ENCODE assay signal across 13 cellular contexts in the genomic region with DNA sequence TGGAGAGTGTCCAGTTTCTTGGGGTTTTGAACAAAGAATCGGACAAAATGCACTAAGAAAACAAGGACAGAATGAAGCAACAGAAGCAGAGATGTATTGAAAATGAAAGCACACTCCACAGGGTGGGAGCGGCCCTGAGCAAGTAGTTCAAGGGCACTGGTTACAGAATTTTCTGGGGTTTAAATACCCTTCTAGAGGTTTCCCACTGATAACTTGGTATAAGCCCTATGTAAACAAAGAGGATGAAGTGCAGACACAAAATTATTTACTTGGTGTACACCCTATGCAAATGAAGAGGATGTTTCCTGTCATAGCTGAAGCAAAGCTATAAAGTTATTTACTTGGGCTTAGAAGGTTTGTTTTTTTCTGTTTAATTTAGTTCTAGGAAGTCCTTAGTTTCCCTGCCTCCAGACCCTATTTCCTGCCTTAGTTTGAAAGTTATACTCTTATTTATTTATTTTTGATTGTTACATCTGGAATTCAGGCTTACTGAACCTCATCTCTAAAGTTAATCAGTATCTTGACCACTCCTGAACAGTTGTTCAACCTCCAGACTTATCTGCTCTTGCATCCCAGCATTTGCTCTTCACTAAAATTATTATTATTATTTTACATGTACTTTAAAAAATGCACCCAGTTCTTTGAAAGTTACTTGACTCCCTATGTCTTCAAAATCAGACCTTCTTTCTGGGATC.
DNase-seq lines count a peak whose midpoint lies in the region; ATAC-seq, FAIRE-seq and TF ChIP-seq lines count a peak whose summit lies in the region.
"Had no signal": no experiment of that assay in that cellular context is flagged by ENCODE, and none has a peak within 500 bp of the region (broad histone marks: within the 10 kb centered on the region; RNA-seq: fewer than 3 reads in every experiment).

No MANE protein-coding gene starts in this region.

- H2AFZ ChIP-seq in ACC112 (ENCODE audit: low read length, unreplicated experiment): peak overlapping the region; percentile 93

- H3K27ac Mint-ChIP-seq in T-cell: peak overlapping the region; percentile 78 to 90

- H3K36me3 Mint-ChIP-seq in T-cell: no peaks in the 10 kb centered on the region

- H3K27me3 Mint-ChIP-seq in T-cell: no peaks in the 10 kb centered on the region

- peak overlapping the region; percentile 24 to 71 (median 49) for H3K4me3 Mint-ChIP-seq in T-cell

- no peaks in the 10 kb centered on the region for H3K79me2 ChIP-seq in ACC112 (ENCODE audit: control insufficient read depth, insufficient read depth, low read length, unreplicated experiment)

- POLR2A ChIA-PET in T-cell (lab: Charles Lee): interaction anchor here in 1 of 2 donors (0.5 kb wide), 1 partner anchor 134 kb away, joined by 3 read pairs; no protein-coding TSS in a partner anchor

- peak overlapping the region; percentile 79 for H3K27ac ChIP-seq in ACC112 (ENCODE audit: low read depth, low read length)
- H3K27ac ChIP-seq: ovary, upper lobe of right lung had no signal

- H3K4me1 Mint-ChIP-seq in T-cell: peaks cover 11 to 18% (median 17%) of the 10 kb centered on the region in 3 donors

- CTCF ChIA-PET in T-cell (lab: Charles Lee): interaction anchor here in 1 of 2 donors (0.9 kb wide), 1 partner anchor 224 kb away, joined by 3 read pairs; no protein-coding TSS in a partner anchor

- H3K9me3 Mint-ChIP-seq in T-cell: peaks cover 0 to 5% (median under 1%) of the 10 kb centered on the region in 3 donors

- no peaks in the 10 kb centered on the region for H3K36me3 ChIP-seq in ACC112 (ENCODE audit: insufficient read depth, low read length)
- H3K36me3 ChIP-seq: ovary, upper lobe of right lung had no signal

- peaks cover 57% of the 10 kb centered on the region for H3K4me1 ChIP-seq in ACC112 (ENCODE audit: control insufficient read depth, insufficient read depth, low read length, unreplicated experiment)

- TF ChIP-seq CTCF in fibroblast of the aortic adventitia (IDR thresholded peaks at IDR 0.05; ENCODE audit: insufficient read depth, low read length): no peak
- no peak for TF ChIP-seq CTCF in GM10266 (IDR thresholded peaks at IDR 0.05; ENCODE audit: control insufficient read depth, insufficient read depth, low read depth, missing control alignments)

- no peaks in the 10 kb centered on the region for H3K27me3 ChIP-seq in ACC112 (ENCODE audit: insufficient read depth, low read length)
- H3K27me3 ChIP-seq: ovary, upper lobe of right lung had no signal

- DNase-seq in T-cell (no peak), fibroblast of the aortic adventitia (ENCODE audit: low read depth) (peak; percentile 48), left colon (no peak), hippocampal formation (lab: John Stamatoyannopoulos, UW) (no peak), GM10266 (ENCODE audit: extremely low spot score) (no peak)
- DNase-seq: NCI-H1417 treated with DMSO at 0.1 percent for 48 hours, ovary, upper lobe of right lung had no signal

- H3K4me3 ChIP-seq in ACC112 (ENCODE audit: low read depth, low read length): peak overlapping the region; percentile 67
- H3K4me3 ChIP-seq in fibroblast of the aortic adventitia (ENCODE audit: low read depth, low read length): no peak overlapping the region
- H3K4me3 ChIP-seq: ovary, upper lobe of right lung had no signal

- intact Hi-C loops in left colon (cut with DNase I, micrococcal nuclease): no loop called here

- FAIRE-seq in G401.6 (lab: Jason Lieb, UNC): peak; percentile 92
- FAIRE-seq: D721Med, H1 had no signal

- ATAC-seq in T-cell (replicated peaks in 1 of 4) (peak in 2 of 4 experiments; percentile 26 to 38), left colon (no peak), GM21737 (IDR thresholded peaks at IDR 0.05; ENCODE audit: unreplicated experiment) (no peak)
- ATAC-seq: upper lobe of right lung had no signal
